21 cellular contexts compared by ENCODE assay signal in the genomic region with DNA sequence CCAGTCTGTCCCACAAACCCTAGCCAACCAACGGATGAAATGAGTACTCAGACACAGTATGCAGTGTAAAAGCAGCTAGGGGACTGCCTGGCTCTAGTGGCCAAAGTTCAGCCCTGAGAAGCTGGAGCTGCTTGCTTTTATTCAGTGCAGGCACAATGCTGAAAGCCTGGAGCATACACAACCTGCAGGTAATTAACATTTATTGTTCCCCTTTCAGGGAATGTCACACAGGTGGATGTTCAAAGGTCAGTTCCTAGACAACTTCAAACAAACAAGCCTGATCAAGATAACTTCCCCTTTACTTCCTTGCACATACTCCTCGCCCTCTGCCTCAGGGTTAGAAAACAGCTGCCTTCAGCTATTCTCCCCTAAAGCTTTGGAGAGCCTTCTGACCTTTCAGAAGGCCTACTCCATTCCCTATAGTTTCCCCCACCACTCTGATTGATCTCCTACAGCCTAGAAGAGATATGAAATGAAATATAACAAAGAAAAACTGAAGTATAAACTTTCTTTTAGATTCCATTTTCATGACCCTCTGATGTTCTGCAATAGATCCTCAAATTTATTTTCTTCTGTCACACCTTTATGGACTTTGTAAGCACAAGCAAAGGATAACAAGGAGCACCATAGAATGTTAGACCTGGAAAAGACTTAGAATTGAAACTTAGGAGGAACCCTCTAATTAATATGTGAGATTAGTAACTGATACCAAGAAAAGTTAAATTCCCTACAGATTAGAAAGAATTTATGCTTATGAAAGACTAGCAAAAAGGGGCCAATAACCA. TPM values are rescaled to one million over a fixed set of nuclear protein-coding genes. Genes with fewer than 3 reads are reported as not detected.
"Had no signal": no experiment of that assay in that cellular context is flagged by ENCODE, and none has a peak within 500 bp of the region (broad histone marks: within the 10 kb centered on the region; RNA-seq: fewer than 3 reads in every experiment).

No MANE protein-coding gene starts in this region.

- H3K27ac ChIP-seq: heart left ventricle, left ventricle myocardium inferior, neutrophil, sigmoid colon had no signal

- H3K36me3 ChIP-seq: heart left ventricle, left ventricle myocardium inferior, neutrophil, sigmoid colon had no signal

- H3K9me3 ChIP-seq: heart left ventricle, left ventricle myocardium inferior, neutrophil, sigmoid colon had no signal

- H3K4me3 ChIP-seq: heart left ventricle, left ventricle myocardium inferior, sigmoid colon had no signal

- H3K27me3 ChIP-seq: heart left ventricle, neutrophil, sigmoid colon had no signal

- DNase-seq: activated CD4-positive, alpha-beta memory T cell treated with anti-CD3 and anti-CD28 coated beads, Interleukin-2, amount 10 ng/mL, durations not matched to agents 7 days and 5 days; activated gamma-delta T cell treated with Interleukin-2 at 50 U/mL for 16 hours; activated naive CD8-positive, alpha-beta T cell treated with anti-CD3 and anti-CD28 coated beads, Interleukin-2, amount 10 ng/mL, durations not matched to agents 7 days and 5 days; activated T-cell treated with anti-CD3 and anti-CD28 coated beads, Interleukin-2, amount 50 U/mL, for 72 hours; aorta; cortex of kidney; effector memory CD4-positive, alpha-beta T cell; heart left ventricle; left ventricle myocardium inferior; sigmoid colon; stimulated activated CD4-positive, alpha-beta T cell treated with anti-CD3 and anti-CD28 coated beads, Interleukin-4, amount 100 ng/mL, for 1 hour; stimulated activated CD8-positive, alpha-beta memory T cell treated with anti-CD3 and anti-CD28 coated beads, Interleukin-4, amount 100 ng/mL, for 48 hours; stimulated activated naive CD8-positive, alpha-beta T cell treated with anti-CD3 and anti-CD28 coated beads, Interleukin-15, Interleukin-2, amounts not matched to agents 100 U/mL and 50 U/mL, for 24 hours had no signal

- H3K4me1 ChIP-seq: heart left ventricle, left ventricle myocardium inferior, sigmoid colon had no signal

- ATAC-seq: activated T-cell treated with anti-CD3 and anti-CD28 coated beads, Interleukin-2, amount 50 U/mL, for 72 hours; heart left ventricle; stimulated activated naive CD8-positive, alpha-beta T cell treated with anti-CD3 and anti-CD28 coated beads, Interleukin-15, Interleukin-2, amounts not matched to agents 100 U/mL and 50 U/mL, for 24 hours had no signal

RNA-seq across cellular contexts. Expression of gene DCAF8L1, which starts 6.8 kb away (rescaled TPM):
- total RNA-seq: activated CD4-positive, alpha-beta memory T cell treated with anti-CD3 and anti-CD28 coated beads, Interleukin-2, amount 10 ng/mL, durations not matched to agents 7 days and 5 days; activated naive CD8-positive, alpha-beta T cell treated with anti-CD3 and anti-CD28 coated beads, Interleukin-2, amount 10 ng/mL, durations not matched to agents 7 days and 5 days; activated T-cell treated with anti-CD3 and anti-CD28 coated beads, Interleukin-2, amount 50 U/mL, for 72 hours; aorta; cardiac septum; fibroblast of lung; frontal cortex; heart left ventricle; left ventricle myocardium inferior; mesenteric fat pad; posterior vena cava; sigmoid colon; temporal lobe; ureter had no signal
- polyA plus RNA-seq: aorta, fibroblast of lung, heart left ventricle, sigmoid colon had no signal
